Comparison of ENCODE assay signal across 8 cellular contexts in the genomic region with DNA sequence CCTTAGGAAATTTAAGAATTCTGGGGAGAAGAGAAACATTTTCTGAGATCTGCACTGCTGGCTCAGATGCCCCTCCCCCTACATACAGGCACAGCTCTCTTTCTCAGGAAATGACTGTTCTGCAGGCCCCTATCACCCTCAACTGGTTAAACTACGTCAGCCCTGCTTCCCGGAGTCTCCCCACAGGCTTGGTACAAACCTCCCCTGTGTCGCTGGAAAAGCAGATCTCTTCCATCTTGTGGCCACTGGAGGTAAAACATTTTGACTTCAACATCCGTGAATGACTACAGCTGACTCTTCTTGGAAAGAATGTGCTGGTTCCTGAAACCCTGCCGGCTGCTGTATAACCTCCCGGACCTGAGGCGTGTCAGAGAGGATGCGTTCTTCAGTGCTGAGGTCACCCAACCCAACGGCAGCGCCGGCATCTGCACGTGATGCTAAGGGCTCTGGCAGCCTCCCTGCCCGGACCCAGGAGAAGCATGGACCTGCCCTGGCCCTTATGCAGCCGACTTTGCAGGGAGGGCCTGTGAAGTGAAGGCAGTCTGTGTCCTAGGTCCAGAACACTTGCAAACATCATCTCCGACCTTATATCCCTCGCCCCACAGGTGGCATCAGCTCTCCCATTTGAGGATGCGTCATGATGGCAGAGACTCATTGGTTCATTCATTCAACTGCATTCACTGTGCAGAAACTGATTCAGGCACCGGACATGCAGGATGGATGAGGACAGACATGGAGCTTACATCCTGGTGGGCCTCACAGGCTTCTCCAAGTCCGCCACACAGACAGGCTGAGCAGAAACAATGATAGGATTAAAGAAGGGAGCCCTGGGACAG.
DNase-seq lines count a peak whose midpoint lies in the region; ATAC-seq and TF ChIP-seq lines count a peak whose summit lies in the region.

No MANE protein-coding gene starts in this region.

- H3K27ac Mint-ChIP-seq in activated CD4-positive, alpha-beta T cell treated with anti-CD3 and anti-CD28 coated beads for 36 hours: peak overlapping the region; percentile 83

- peak overlapping the region; percentile 89 to 93 for H3K27ac ChIP-seq in coronary artery

- peak overlapping the region; percentile 38 for H3K4me3 ChIP-seq in coronary artery

- peak; percentile 34 for DNase-seq in NK-92 treated with Interleukin-12 subunit alpha and Interleukin-12 subunit beta, amount 100 ng/mL, for 24 hours (lab: John Stamatoyannopoulos, UW)
- DNase-seq in NK-92 (lab: John Stamatoyannopoulos, UW; ENCODE audit: unreplicated experiment) (no peak), NCI-H345 (lab: John Stamatoyannopoulos, UW) (peak; percentile 77), coronary artery (ENCODE audit: low spot score) (peak; percentile 97), left lobe of liver (ENCODE audit: low spot score) (peak; percentile 55)
- peak; percentile 92 for DNase-seq in activated CD4-positive, alpha-beta T cell treated with anti-CD3 and anti-CD28 coated beads for 36 hours
- DNase-seq in stimulated activated CD4-positive, alpha-beta T cell treated with anti-CD3 and anti-CD28 coated beads, Interleukin-1b, Interleukin-23, amount 100 ng/mL, for 48 hours: peak; percentile 91

- intact Hi-C loops in activated CD4-positive, alpha-beta T cell treated with anti-CD3 and anti-CD28 coated beads for 36 hours (cut with DNase I, micrococcal nuclease): loop anchor here (1.0 to 5.0 kb wide), 18 partner anchors 36 to 377 kb away; partner anchors contain the start of genes CNIH1 (in 2 of the 2), CGRRF1 (in 1 of the 2), GCH1 (in 1 of the 2) and GMFB (in 1 of the 2)

- TF ChIP-seq CTCF in coronary artery (IDR thresholded peaks at IDR 0.05): peak; percentile 65

- POLR2A ChIA-PET in activated CD4-positive, alpha-beta T cell treated with anti-CD3 and anti-CD28 coated beads for 36 hours (lab: Charles Lee): interaction anchor here (0.6 to 1.8 kb wide), 4 partner anchors 206 to 361 kb away, joined by 4 to 5 read pairs (median 5); partner anchors contain the start of genes CGRRF1 and SAMD4A

- peak overlapping the region; percentile 6 for H3K4me3 Mint-ChIP-seq in activated CD4-positive, alpha-beta T cell treated with anti-CD3 and anti-CD28 coated beads for 36 hours

- CTCF ChIA-PET in activated CD4-positive, alpha-beta T cell treated with anti-CD3 and anti-CD28 coated beads for 36 hours (lab: Charles Lee): interaction anchor here (0.5 to 6.0 kb wide), 40 partner anchors 9 to 345 kb away, joined by 3 to 189 read pairs (median 4); partner anchors contain the start of genes CGRRF1 and SAMD4A

- H3K9me3 Mint-ChIP-seq in activated CD4-positive, alpha-beta T cell treated with anti-CD3 and anti-CD28 coated beads for 36 hours (ENCODE audit: low read depth): no peaks in the 10 kb centered on the region

- H3K27me3 Mint-ChIP-seq in activated CD4-positive, alpha-beta T cell treated with anti-CD3 and anti-CD28 coated beads for 36 hours: peaks cover 14% of the 10 kb centered on the region

- ATAC-seq in HG03108 (IDR thresholded peaks at IDR 0.05; ENCODE audit: unreplicated experiment): peak; percentile 41
- ATAC-seq in activated CD4-positive, alpha-beta T cell treated with anti-CD3 and anti-CD28 coated beads for 36 hours: peak; percentile 81
- ATAC-seq in left lobe of liver: peak; percentile 66

- H3K4me1 Mint-ChIP-seq in activated CD4-positive, alpha-beta T cell treated with anti-CD3 and anti-CD28 coated beads for 36 hours: peaks cover 54% of the 10 kb centered on the region

- H3K36me3 Mint-ChIP-seq in activated CD4-positive, alpha-beta T cell treated with anti-CD3 and anti-CD28 coated beads for 36 hours (ENCODE audit: low read depth): peaks cover 3% of the 10 kb centered on the region
